In the genomic region with DNA sequence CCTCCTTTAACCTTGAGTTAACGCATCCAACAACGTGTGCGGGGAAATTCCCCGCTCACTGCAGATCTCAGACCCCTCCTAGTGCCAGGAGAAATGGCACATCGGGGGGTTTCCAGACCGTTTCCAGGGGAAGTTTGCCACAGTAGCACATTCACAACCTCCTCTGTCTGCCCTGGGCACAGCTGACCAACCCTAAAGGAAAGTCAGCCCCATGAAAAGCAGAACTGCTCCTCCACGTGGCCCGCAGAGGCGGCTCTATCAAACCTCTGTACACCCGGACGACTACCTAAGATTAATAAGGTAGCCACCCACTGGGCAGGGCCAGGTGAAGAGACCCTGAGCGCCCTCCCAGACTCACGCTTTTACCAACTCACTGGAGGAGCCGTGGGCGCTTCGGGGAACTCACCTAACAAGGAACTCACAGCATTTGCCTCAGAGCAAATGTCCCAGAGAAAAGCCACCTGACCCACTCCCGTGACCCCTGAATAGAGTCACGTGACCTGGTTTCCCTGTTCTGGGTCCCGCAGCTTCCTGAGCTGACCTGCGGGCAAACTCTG, we compare ENCODE assay signal across 8 cellular contexts. TPM values are rescaled to one million over a fixed set of nuclear protein-coding genes. Genes with fewer than 3 reads are reported as not detected.
DNase-seq lines count a peak whose midpoint lies in the region; ATAC-seq and TF ChIP-seq lines count a peak whose summit lies in the region.

No MANE protein-coding gene starts in this region.

- CTCF ChIA-PET in CD8-positive, alpha-beta T cell (lab: Charles Lee) = interaction anchor here (0.8 to 1.9 kb wide), 5 partner anchors 13 to 141 kb away, joined by 3 to 6 read pairs (median 3); no protein-coding TSS in a partner anchor

- no peaks in the 10 kb centered on the region for H3K9me3 ChIP-seq in CD8-positive, alpha-beta T cell (ENCODE audit: low read length)

- no peak for TF ChIP-seq CTCF in CD8-positive, alpha-beta T cell (IDR thresholded peaks at IDR 0.05)

- H3K36me3 ChIP-seq in CD8-positive, alpha-beta T cell (ENCODE audit: insufficient read depth, low read length) = peaks cover 3% of the 10 kb centered on the region

- peak overlapping the region; percentile 58 for H3K4me3 ChIP-seq in CD8-positive, alpha-beta T cell (ENCODE audit: low read depth, low read length)

- H3K4me1 Mint-ChIP-seq in CD8-positive, alpha-beta T cell (ENCODE audit: low read depth) = peaks cover 82% of the 10 kb centered on the region

- no peaks in the 10 kb centered on the region for H3K27me3 ChIP-seq in CD8-positive, alpha-beta T cell (ENCODE audit: insufficient read depth, low read length)
- H3K27me3 ChIP-seq in layer of hippocampus (ENCODE audit: control insufficient read depth, insufficient read depth, low read length) = no peaks in the 10 kb centered on the region

- peak; percentile 59 for ATAC-seq in CD8-positive, alpha-beta T cell
- peak; percentile 43 for ATAC-seq in GM21447 (IDR thresholded peaks at IDR 0.05; ENCODE audit: unreplicated experiment)

- no peaks in the 10 kb centered on the region for H3K9me3 Mint-ChIP-seq in CD8-positive, alpha-beta T cell

- H3K4me1 ChIP-seq in CD8-positive, alpha-beta T cell (ENCODE audit: insufficient read depth, low read length) = peaks cover 58% of the 10 kb centered on the region

- peak overlapping the region; percentile 86 for H3K4me3 Mint-ChIP-seq in CD8-positive, alpha-beta T cell

- POLR2A ChIA-PET in CD8-positive, alpha-beta T cell (lab: Charles Lee) = interaction anchor here (1.1 to 1.8 kb wide), 4 partner anchors 10 to 242 kb away, joined by 4 to 6 read pairs (median 4); no protein-coding TSS in a partner anchor

- peak overlapping the region; percentile 92 for H3K27ac ChIP-seq in CD8-positive, alpha-beta T cell (ENCODE audit: low read depth, low read length)
- peak overlapping the region; percentile 49 for H3K27ac ChIP-seq in layer of hippocampus (ENCODE audit: low read depth, low read length)

- H3K36me3 Mint-ChIP-seq in CD8-positive, alpha-beta T cell = peaks cover 26% of the 10 kb centered on the region

- peak overlapping the region; percentile 100 for H3K27ac Mint-ChIP-seq in CD8-positive, alpha-beta T cell

- peak in 4 of 7 experiments; percentile 52 to 88 (median 68) for DNase-seq in CD8-positive, alpha-beta T cell
- DNase-seq in Kasumi-1 (lab: John Stamatoyannopoulos, UW) (peak; percentile 42 to 61), islet precursor cell (no peak), hepatic stellate cell (ENCODE audit: low spot score) (no peak)
- peak; percentile 82 for DNase-seq in activated T-cell treated with anti-CD3 and anti-CD28 coated beads, Interleukin-2, amount 50 U/mL, for 1 hour
- peak; percentile 43 to 61 for DNase-seq in stimulated activated CD8-positive, alpha-beta memory T cell treated with anti-CD3 and anti-CD28 coated beads, Interleukin-2, amount 100 ng/mL, for 1 hour (ENCODE audit: low read depth in 2 of 2)

- intact Hi-C loops in CD8-positive, alpha-beta T cell (cut with DNase I, micrococcal nuclease) = loop anchor here (5.0 kb wide), 2 partner anchors 313 to 1017 kb away; partner anchors contain the start of genes CDS2 (in 2 of the 2) and CDC25B (in 1 of the 2)

- H3K27me3 Mint-ChIP-seq in CD8-positive, alpha-beta T cell (ENCODE audit: low read depth) = no peaks in the 10 kb centered on the region

RNA-seq across cellular contexts. Expression of gene RASSF2, which starts 8.6 kb away (rescaled TPM):
- total RNA-seq in CD8-positive, alpha-beta T cell = 10 to 100 TPM; 21.0 to 21.5 TPM

Comparison
In these comparisons a context has a peak if more than half of its experiments do, and no peak if none do; other contexts are left out.
1. DNase-seq: peak in CD8-positive, alpha-beta T cell (4 of 7), Kasumi-1 (2 of 2), activated T-cell treated with anti-CD3 and anti-CD28 coated beads, Interleukin-2, amount 50 U/mL, for 1 hour (single experiment) and stimulated activated CD8-positive, alpha-beta memory T cell treated with anti-CD3 and anti-CD28 coated beads, Interleukin-2, amount 100 ng/mL, for 1 hour (2 of 2); none in islet precursor cell (single experiment) and hepatic stellate cell (single experiment).